ENCODE assay signal across 9 cellular contexts in genomic region chr15:55829826-55830225, GRCh38.
DNase-seq lines count a peak whose midpoint lies in the region; ATAC-seq, FAIRE-seq and TF ChIP-seq lines count a peak whose summit lies in the region.
"Had no signal": no experiment of that assay in that cellular context is flagged by ENCODE, and none has a peak within 500 bp of the region (broad histone marks: within the 10 kb centered on the region; RNA-seq: fewer than 3 reads in every experiment).

No MANE protein-coding gene starts in this region.

- H3K4me3 ChIP-seq in KMS-11 (IDR thresholded peaks at IDR 0.05; ENCODE audit: insufficient read depth, low read depth, low read length) (no peak overlapping the region), bronchial epithelial cell (ENCODE audit: low read depth, low read length) (no peak overlapping the region), stomach (no peak overlapping the region), gastrocnemius medialis (no peak overlapping the region)

- H3K27me3 ChIP-seq in KMS-11 (ENCODE audit: insufficient read depth, low read depth) (no peaks in the 10 kb centered on the region), bronchial epithelial cell (ENCODE audit: control insufficient read depth, insufficient read depth, low read length) (no peaks in the 10 kb centered on the region), stomach (no peaks in the 10 kb centered on the region), gastrocnemius medialis (no peaks in the 10 kb centered on the region)

- in situ Hi-C loops in gastrocnemius medialis (cut with MboI; ENCODE audit: low sequenced_read_pairs in 4 of 4), result no loop called here

- H3K9me3 ChIP-seq in stomach (no peaks in the 10 kb centered on the region), gastrocnemius medialis (no peaks in the 10 kb centered on the region)

- no peaks in the 10 kb centered on the region for H3K36me3 ChIP-seq in KMS-11 (ENCODE audit: insufficient read depth)
- no peaks in the 10 kb centered on the region for H3K36me3 ChIP-seq in bronchial epithelial cell (ENCODE audit: control insufficient read depth, insufficient read depth, low read length)
- peaks cover 0 to 39% (median 32%) of the 10 kb centered on the region in 4 donors for H3K36me3 ChIP-seq in stomach
- peaks cover 0 to 66% of the 10 kb centered on the region in 2 donors for H3K36me3 ChIP-seq in gastrocnemius medialis

- peak; percentile 77 for DNase-seq in bronchial epithelial cell (ENCODE audit: low read depth)
- DNase-seq in stomach, result no peak
- DNase-seq in NCI-H446 (lab: John Stamatoyannopoulos, UW), result no peak
- no peak for DNase-seq in NCI-H1417 (lab: John Stamatoyannopoulos, UW)
- DNase-seq in gastrocnemius medialis, result no peak

- H3K79me2 ChIP-seq in KMS-11 (ENCODE audit: insufficient read depth, low read depth), result no peaks in the 10 kb centered on the region

- peaks cover 15% of the 10 kb centered on the region for H3K4me1 ChIP-seq in KMS-11 (ENCODE audit: low read depth, poor library complexity, severe bottlenecking)
- H3K4me1 ChIP-seq in stomach, result no peaks in the 10 kb centered on the region
- no peaks in the 10 kb centered on the region for H3K4me1 ChIP-seq in gastrocnemius medialis

- 61 to 80% (median 73%) methylated on average over 2 of the region's 2 CpGs for WGBS in stomach, 5 donors

- no peaks in the 10 kb centered on the region for H4K20me1 ChIP-seq in KMS-11 (ENCODE audit: insufficient read depth)

- peak; percentile 56 for ATAC-seq in GM18517 (IDR thresholded peaks at IDR 0.05; ENCODE audit: unreplicated experiment)
- peak; percentile 78 for ATAC-seq in GM21529 (IDR thresholded peaks at IDR 0.05; ENCODE audit: unreplicated experiment)
- no peak for ATAC-seq in gastrocnemius medialis

- peak overlapping the region; percentile 8; the same call in 1 of the 2 replicates for H3K4me2 ChIP-seq in KMS-11

- H3K27ac ChIP-seq in KMS-11, result no peak overlapping the region
- no peak overlapping the region for H3K27ac ChIP-seq in stomach
- H3K27ac ChIP-seq in gastrocnemius medialis, result no peak overlapping the region

- H3K9ac ChIP-seq in KMS-11, result no peak overlapping the region

- TF ChIP-seq CTCF in KMS-11 (conservative IDR thresholded peaks at IDR 0.05; ENCODE audit: low read depth, low read length) (no peak), bronchial epithelial cell (IDR thresholded peaks at IDR 0.05; ENCODE audit: insufficient read depth, low read length, severe bottlenecking) (no peak), stomach (IDR thresholded peaks at IDR 0.05) (no peak), gastrocnemius medialis (IDR thresholded peaks at IDR 0.05 in 4 of 5, conservative IDR thresholded peaks at IDR 0.05 in 1 of 5) (no peak)

- TF ChIP-seq POLR2A in stomach (IDR thresholded peaks at IDR 0.05) (no peak), gastrocnemius medialis (IDR thresholded peaks at IDR 0.05) (no peak)

- intact Hi-C loops in stomach (cut with DNase I; ENCODE audit: low total_unique reads), result no loop called here
- intact Hi-C loops in gastrocnemius medialis (cut with DNase I; ENCODE audit: low total_unique reads), result no loop called here

- H2AFZ ChIP-seq in KMS-11 (ENCODE audit: low read depth), result no peak overlapping the region

- FAIRE-seq in bronchial epithelial cell (lab: Jason Lieb, UNC), result no peak
- FAIRE-seq: RCC 7860 had no signal

- TF ChIP-seq EP300 in stomach (IDR thresholded peaks at IDR 0.05), result no peak

Comparison
In these comparisons a context has a peak if more than half of its experiments do, and no peak if none do; other contexts are left out.
1. ATAC-seq: peak in GM18517 (single experiment) and GM21529 (single experiment); none in gastrocnemius medialis (0 of 2).